ENCODE assay signal across 16 cellular contexts in genomic region chr1:13234057-13234456, GRCh38. TPM values are rescaled to one million over a fixed set of nuclear protein-coding genes. Genes with fewer than 3 reads are reported as not detected.
"Had no signal": no experiment of that assay in that cellular context is flagged by ENCODE, and none has a peak within 500 bp of the region (broad histone marks: within the 10 kb centered on the region; RNA-seq: fewer than 3 reads in every experiment).

No MANE protein-coding gene starts in this region.

RNA-seq across cellular contexts. Expression of gene PRAMEF18, which starts 8.1 kb away (rescaled TPM):
- total RNA-seq: cerebellum, colonic mucosa, dermis blood vessel endothelial cell, endothelial cell of umbilical vein, glomerular endothelial cell, heart left ventricle, kidney epithelial cell, left colon, lower leg skin, mesothelial cell of epicardium, omental fat pad, renal cortical epithelial cell, sciatic nerve, skeletal muscle tissue, vagina had no signal
- polyA plus RNA-seq: endothelial cell of umbilical vein, heart left ventricle had no signal

RNA-seq across cellular contexts. Expression of gene PRAMEF5, which starts 19.9 kb away (rescaled TPM):
- total RNA-seq: cerebellum, colonic mucosa, dermis blood vessel endothelial cell, endothelial cell of umbilical vein, glomerular endothelial cell, heart left ventricle, kidney epithelial cell, left colon, lower leg skin, mesothelial cell of epicardium, omental fat pad, renal cortical epithelial cell, sciatic nerve, skeletal muscle tissue, vagina had no signal
- polyA plus RNA-seq: endothelial cell of umbilical vein, heart left ventricle, thymus had no signal

RNA-seq across cellular contexts. Expression of gene PRAMEF13, which starts 32.8 kb away (rescaled TPM):
- total RNA-seq: cerebellum, colonic mucosa, dermis blood vessel endothelial cell, endothelial cell of umbilical vein, glomerular endothelial cell, heart left ventricle, kidney epithelial cell, left colon, lower leg skin, mesothelial cell of epicardium, omental fat pad, renal cortical epithelial cell, sciatic nerve, skeletal muscle tissue, vagina had no signal
- polyA plus RNA-seq: endothelial cell of umbilical vein, heart left ventricle had no signal

RNA-seq across cellular contexts. Expression of gene PRAMEF8, which starts 50.9 kb away (rescaled TPM):
- total RNA-seq: cerebellum, colonic mucosa, dermis blood vessel endothelial cell, endothelial cell of umbilical vein, glomerular endothelial cell, heart left ventricle, kidney epithelial cell, left colon, lower leg skin, mesothelial cell of epicardium, omental fat pad, renal cortical epithelial cell, sciatic nerve, skeletal muscle tissue, vagina had no signal
- polyA plus RNA-seq: endothelial cell of umbilical vein, heart left ventricle had no signal
